In genomic region chr4:68129793-68130192, GRCh38 we compare ENCODE assay signal across 15 cellular contexts. TPM values are rescaled to one million over a fixed set of nuclear protein-coding genes. Genes with fewer than 3 reads are reported as not detected.
A peak's percentile ranks its signal among the peaks of the same experiment; 100 is the strongest.
DNase-seq lines count a peak whose midpoint lies in the region; ATAC-seq, FAIRE-seq and TF ChIP-seq lines count a peak whose summit lies in the region.
"Had no signal": no experiment of that assay in that cellular context is flagged by ENCODE, and none has a peak within 500 bp of the region (broad histone marks: within the 10 kb centered on the region; RNA-seq: fewer than 3 reads in every experiment).

Gene TMPRSS11F (minus strand): TSS chr4:68129869. CDS start chr4:68129820, 49 bp downstream.

- H2AFZ ChIP-seq in parathyroid adenoma = no peak within 1 kb of the TSS
- H2AFZ ChIP-seq: neural progenitor cell had no signal

- no peak for FAIRE-seq in H54 (lab: Jason Lieb, UNC)
- FAIRE-seq: GM12891 had no signal

- H3K27me3 ChIP-seq in parathyroid adenoma (ENCODE audit: control insufficient read depth, insufficient read depth, low read length) = no peaks in the 10 kb centered on the region
- H3K27me3 ChIP-seq: neural progenitor cell had no signal

- DNase-seq in ELF-1 (ENCODE audit: low read depth, low spot score) = peak; percentile 60
- peak; percentile 94 for DNase-seq in NCI-H510A treated with DMSO at 0.1 percent for 48 hours (lab: John Stamatoyannopoulos, UW)
- peak; percentile 98 for DNase-seq in epithelial cell of esophagus (ENCODE audit: low read depth)
- DNase-seq in mesenteric fat pad (ENCODE audit: low spot score) = no peak
- no peak for DNase-seq in NCI-H1436 treated with DMSO at 0.1 percent for 48 hours (lab: John Stamatoyannopoulos, UW)
- no peak for DNase-seq in H54 (ENCODE audit: insufficient read length, low spot score)
- DNase-seq: activated CD4-positive, alpha-beta T cell treated with anti-CD3 and anti-CD28 coated beads for 48 hours; activated naive CD4-positive, alpha-beta T cell treated with anti-CD3 and anti-CD28 coated beads, Interleukin-2, amount 50 U/mL, for 16 hours; immature natural killer cell had no signal

- no peak within 1 kb of the TSS for H3K9ac ChIP-seq in parathyroid adenoma
- H3K9ac ChIP-seq: neural progenitor cell had no signal

- H3K36me3 ChIP-seq in parathyroid adenoma (ENCODE audit: control insufficient read depth, insufficient read depth, low read length) = no peaks in the 10 kb centered on the region
- H3K36me3 ChIP-seq: neural progenitor cell had no signal

- no peak for ATAC-seq in GM19324 (IDR thresholded peaks at IDR 0.05; ENCODE audit: low FRiP score, unreplicated experiment)

- no peaks in the 10 kb centered on the region for H3K9me3 ChIP-seq in parathyroid adenoma (ENCODE audit: control insufficient read depth, low read length)

- TF ChIP-seq CTCF in epithelial cell of esophagus (IDR thresholded peaks at IDR 0.05; ENCODE audit: insufficient read depth, low read depth, low read length, missing control alignments) (no peak), parathyroid adenoma (IDR thresholded peaks at IDR 0.05) (no peak)

- H3K4me1 ChIP-seq in parathyroid adenoma = no peaks in the 10 kb centered on the region
- H3K4me1 ChIP-seq: neural progenitor cell had no signal

- H3K79me2 ChIP-seq in parathyroid adenoma = no peaks in the 10 kb centered on the region

- peak within 1 kb of the TSS; percentile 48 for H3K4me3 ChIP-seq in epithelial cell of esophagus (ENCODE audit: low read length)
- H3K4me3 ChIP-seq in parathyroid adenoma (ENCODE audit: low read depth, low read length) = peak within 1 kb of the TSS; percentile 30
- H3K4me3 ChIP-seq: coronary artery, neural progenitor cell had no signal

- H3K4me2 ChIP-seq in parathyroid adenoma (ENCODE audit: low read length) = peak within 1 kb of the TSS; percentile 74
- H3K4me2 ChIP-seq: neural progenitor cell had no signal

- no peak within 1 kb of the TSS for H3K27ac ChIP-seq in parathyroid adenoma
- H3K27ac ChIP-seq: coronary artery, neural progenitor cell had no signal

- no peak for TF ChIP-seq POLR2A in H54 (IDR thresholded peaks at IDR 0.05; ENCODE audit: low read depth, low read length)

RNA-seq across cellular contexts. Expression of gene TMPRSS11F, which starts in this region (rescaled TPM):
- not detected for total RNA-seq in mesenteric fat pad
- total RNA-seq: glomerular endothelial cell had no signal

Comparison
In these comparisons a context has a peak if more than half of its experiments do, and no peak if none do; other contexts are left out.
1. DNase-seq: peak in ELF-1 (single experiment), NCI-H510A treated with DMSO at 0.1 percent for 48 hours (single experiment) and epithelial cell of esophagus (single experiment); none in mesenteric fat pad (single experiment), NCI-H1436 treated with DMSO at 0.1 percent for 48 hours (single experiment) and H54 (single experiment).